In genomic region chr16:77877712-77878111, GRCh38 we compare ENCODE assay signal across 17 cellular contexts.
DNase-seq lines count a peak whose midpoint lies in the region; ATAC-seq and TF ChIP-seq lines count a peak whose summit lies in the region.
"Had no signal": no experiment of that assay in that cellular context is flagged by ENCODE, and none has a peak within 500 bp of the region (broad histone marks: within the 10 kb centered on the region; RNA-seq: fewer than 3 reads in every experiment).

No MANE protein-coding gene starts in this region.

- no peak overlapping the region for H3K9ac ChIP-seq in smooth muscle cell (ENCODE audit: low read depth)

- ATAC-seq in HG02759 (IDR thresholded peaks at IDR 0.05; ENCODE audit: unreplicated experiment), result no peak
- ATAC-seq: natural killer cell had no signal

- H3K4me2 ChIP-seq in smooth muscle cell, result peak overlapping the region; percentile 56

- POLR2A ChIA-PET in RWPE1 (lab: Yijun Ruan, JAX; ENCODE audit: low non-redundant PET), result no interaction called here

- H3K27me3 Mint-ChIP-seq in mesothelial cell of epicardium (ENCODE audit: low read depth), result no peaks in the 10 kb centered on the region
- H3K27me3 Mint-ChIP-seq in activated T-cell treated with anti-CD3 and anti-CD28 coated beads, Interleukin-2, amount 50 U/mL, for 24 hours, result peaks cover 7% of the 10 kb centered on the region
- H3K27me3 Mint-ChIP-seq: activated CD4-positive, alpha-beta memory T cell treated with anti-CD3 and anti-CD28 coated beads for 36 hours; stimulated activated naive CD8-positive, alpha-beta T cell treated with anti-CD3 and anti-CD28 coated beads, Interleukin-15, Interleukin-2, amounts not matched to agents 100 ng/mL and 50 ng/mL, for 24 hours had no signal

- H3K36me3 ChIP-seq in smooth muscle cell (ENCODE audit: low read depth), result no peaks in the 10 kb centered on the region
- H3K36me3 ChIP-seq: right atrium auricular region had no signal

- no peak overlapping the region for H2AFZ ChIP-seq in smooth muscle cell (ENCODE audit: low read depth)

- H3K27ac ChIP-seq in RWPE1 (no peak overlapping the region), smooth muscle cell (ENCODE audit: low read depth) (peak overlapping the region; percentile 29)
- H3K27ac ChIP-seq: right atrium auricular region had no signal

- no peaks in the 10 kb centered on the region for H3K36me3 Mint-ChIP-seq in mesothelial cell of epicardium
- H3K36me3 Mint-ChIP-seq in activated T-cell treated with anti-CD3 and anti-CD28 coated beads, Interleukin-2, amount 50 U/mL, for 24 hours (ENCODE audit: low read depth), result no peaks in the 10 kb centered on the region
- H3K36me3 Mint-ChIP-seq: activated CD4-positive, alpha-beta memory T cell treated with anti-CD3 and anti-CD28 coated beads for 36 hours; natural killer cell had no signal

- H3K27me3 ChIP-seq in smooth muscle cell (ENCODE audit: low read depth), result no peaks in the 10 kb centered on the region
- H3K27me3 ChIP-seq: right atrium auricular region had no signal

- 31% methylated on average over 4 of the region's 4 CpGs for WGBS in smooth muscle cell (ENCODE audit: low lambda C conversion rate)

- peaks cover 9% of the 10 kb centered on the region for H3K4me1 Mint-ChIP-seq in mesothelial cell of epicardium
- H3K4me1 Mint-ChIP-seq in activated T-cell treated with anti-CD3 and anti-CD28 coated beads, Interleukin-2, amount 50 U/mL, for 24 hours (ENCODE audit: low read depth), result no peaks in the 10 kb centered on the region
- H3K4me1 Mint-ChIP-seq: natural killer cell had no signal

- TF ChIP-seq CTCF in RWPE1 (conservative IDR thresholded peaks at IDR 0.05; ENCODE audit: low read depth) (no peak), epithelial cell of esophagus (IDR thresholded peaks at IDR 0.05; ENCODE audit: insufficient read depth, low read depth, low read length, missing control alignments) (no peak), smooth muscle cell (IDR thresholded peaks at IDR 0.05; ENCODE audit: borderline replicate concordance, insufficient read depth, poor library complexity, severe bottlenecking) (no peak), mesothelial cell of epicardium (IDR thresholded peaks at IDR 0.05; ENCODE audit: unreplicated experiment) (no peak)

- H3K9me3 ChIP-seq in smooth muscle cell (replicated peaks; ENCODE audit: low read depth), result no peaks in the 10 kb centered on the region
- H3K9me3 ChIP-seq: right atrium auricular region had no signal

- no peaks in the 10 kb centered on the region for H3F3A ChIP-seq in smooth muscle cell (ENCODE audit: low read depth)

- H3K79me2 ChIP-seq in smooth muscle cell (ENCODE audit: low read depth), result no peaks in the 10 kb centered on the region

- H3K27ac Mint-ChIP-seq in mesothelial cell of epicardium, result no peak overlapping the region
- no peak overlapping the region for H3K27ac Mint-ChIP-seq in activated T-cell treated with anti-CD3 and anti-CD28 coated beads, Interleukin-2, amount 50 U/mL, for 24 hours
- H3K27ac Mint-ChIP-seq: activated CD4-positive, alpha-beta memory T cell treated with anti-CD3 and anti-CD28 coated beads for 36 hours; natural killer cell; stimulated activated naive CD8-positive, alpha-beta T cell treated with anti-CD3 and anti-CD28 coated beads, Interleukin-15, Interleukin-2, amounts not matched to agents 100 ng/mL and 50 ng/mL, for 24 hours had no signal

- H3K9me3 Mint-ChIP-seq in mesothelial cell of epicardium, result peaks cover 3% of the 10 kb centered on the region
- H3K9me3 Mint-ChIP-seq in activated T-cell treated with anti-CD3 and anti-CD28 coated beads, Interleukin-2, amount 50 U/mL, for 24 hours, result no peaks in the 10 kb centered on the region
- H3K9me3 Mint-ChIP-seq: activated CD4-positive, alpha-beta memory T cell treated with anti-CD3 and anti-CD28 coated beads for 36 hours; stimulated activated naive CD8-positive, alpha-beta T cell treated with anti-CD3 and anti-CD28 coated beads, Interleukin-15, Interleukin-2, amounts not matched to agents 100 ng/mL and 50 ng/mL, for 24 hours had no signal

- CTCF ChIA-PET in RWPE1 (lab: Yijun Ruan, JAX), result no interaction called here

- H4K20me1 ChIP-seq in smooth muscle cell (ENCODE audit: low read depth), result no peaks in the 10 kb centered on the region

- no peak overlapping the region for H3K4me3 Mint-ChIP-seq in mesothelial cell of epicardium
- H3K4me3 Mint-ChIP-seq in activated T-cell treated with anti-CD3 and anti-CD28 coated beads, Interleukin-2, amount 50 U/mL, for 24 hours, result no peak overlapping the region
- H3K4me3 Mint-ChIP-seq: activated CD4-positive, alpha-beta memory T cell treated with anti-CD3 and anti-CD28 coated beads for 36 hours; natural killer cell; stimulated activated naive CD8-positive, alpha-beta T cell treated with anti-CD3 and anti-CD28 coated beads, Interleukin-15, Interleukin-2, amounts not matched to agents 100 ng/mL and 50 ng/mL, for 24 hours had no signal

- DNase-seq in HCEC 1CT, result peak; percentile 93
- peak; percentile 80 for DNase-seq in RWPE1 (ENCODE audit: low spot score)
- DNase-seq in epithelial cell of esophagus (ENCODE audit: low read depth), result peak; percentile 48
- no peak for DNase-seq in smooth muscle cell (lab: John Stamatoyannopoulos, UW; ENCODE audit: unreplicated experiment)
- no peak for DNase-seq in mesothelial cell of epicardium (ENCODE audit: low spot score in 2 of 2, unreplicated experiment in 2 of 2)
- no peak for DNase-seq in activated T-cell treated with anti-CD3 and anti-CD28 coated beads, Interleukin-2, amount 50 U/mL, for 24 hours
- DNase-seq: activated CD4-positive, alpha-beta memory T cell treated with anti-CD3 and anti-CD28 coated beads for 36 hours; anterior cingulate cortex; GOT3; Karpas-422; natural killer cell; NCI-H1930; NCI-H774; SHP77 treated with DMSO at 0.1 percent for 48 hours had no signal

- H3K4me1 ChIP-seq in smooth muscle cell (ENCODE audit: low read depth), result peaks cover 3% of the 10 kb centered on the region

- H3K4me3 ChIP-seq in epithelial cell of esophagus (ENCODE audit: low read length) (no peak overlapping the region), smooth muscle cell (no peak overlapping the region)
- H3K4me3 ChIP-seq: right atrium auricular region had no signal

Comparison
In these comparisons a context has a peak if more than half of its experiments do, and no peak if none do; other contexts are left out.
1. DNase-seq: peak in HCEC 1CT (single experiment), RWPE1 (single experiment) and epithelial cell of esophagus (single experiment); none in smooth muscle cell (single experiment), mesothelial cell of epicardium (0 of 2) and activated T-cell treated with anti-CD3 and anti-CD28 coated beads, Interleukin-2, amount 50 U/mL, for 24 hours (single experiment).